8 cellular contexts compared by ENCODE assay signal in the genomic region with DNA sequence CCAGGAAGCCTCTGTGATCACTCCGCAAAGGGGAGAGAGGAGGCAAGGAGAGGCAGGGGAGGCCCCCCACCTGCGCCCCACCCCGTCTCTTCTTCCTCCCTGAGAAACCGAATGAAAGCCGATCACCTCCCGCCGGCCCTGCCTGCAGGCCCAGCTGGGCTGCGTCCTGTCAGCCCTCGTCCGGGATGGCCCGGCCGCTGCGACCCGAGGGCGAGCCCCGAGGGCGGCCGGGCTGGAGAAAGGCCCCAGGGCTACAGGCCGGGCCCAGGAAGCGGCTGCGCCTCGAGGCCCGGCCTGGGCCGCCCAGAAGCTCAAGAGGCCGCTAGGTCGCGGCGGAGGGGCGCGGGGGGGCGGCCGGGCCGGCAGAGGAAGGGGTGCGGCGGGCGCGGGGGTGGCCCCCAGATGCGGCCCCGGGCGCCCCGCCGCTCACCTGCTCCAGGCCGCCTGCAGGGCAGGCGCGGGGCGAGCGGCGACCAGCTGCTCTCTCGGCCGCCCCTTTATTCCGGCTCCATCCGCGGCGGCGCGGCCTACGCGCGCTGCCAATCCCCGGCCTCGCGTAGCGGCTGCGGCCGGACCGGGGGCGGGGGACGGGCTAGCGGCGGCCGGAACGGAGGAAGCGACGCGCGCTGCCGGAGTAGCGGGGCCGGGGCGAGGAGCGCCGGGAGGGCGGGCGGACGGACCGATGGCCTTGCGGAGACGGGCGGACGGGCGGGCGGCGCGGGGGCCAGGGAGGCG. TPM values are rescaled to one million over a fixed set of nuclear protein-coding genes. Genes with fewer than 3 reads are reported as not detected.
DNase-seq lines count a peak whose midpoint lies in the region; ATAC-seq and TF ChIP-seq lines count a peak whose summit lies in the region.

A gene (minus strand): TSS at position 702 of the 735 bp plus-strand sequence. CDS start 2,407 bp downstream, outside the sequence.

- no peaks in the 10 kb centered on the region for H3K27me3 ChIP-seq in osteoblast (ENCODE audit: insufficient read depth, low read length)

- no peaks in the 10 kb centered on the region for H3K9me3 ChIP-seq in osteoblast (ENCODE audit: low read depth, low read length)

- H3K4me1 ChIP-seq in osteoblast (ENCODE audit: insufficient read depth, low read length) = peaks cover 25% of the 10 kb centered on the region

- POLR2A ChIA-PET in activated CD4-positive, alpha-beta memory T cell treated with anti-CD3 and anti-CD28 coated beads for 36 hours (lab: Charles Lee) = interaction anchor here (0.5 to 2.4 kb wide), 5 partner anchors 8 to 265 kb away, joined by 3 to 9 read pairs (median 4); a partner anchor contains a TSS

- H3K79me2 ChIP-seq in osteoblast (ENCODE audit: insufficient read depth, low read length) = peaks cover 25% of the 10 kb centered on the region

- peak within 1 kb of the TSS; percentile 91 for H3K4me3 ChIP-seq in AG10803 (ENCODE audit: low read length)
- H3K4me3 ChIP-seq in foreskin fibroblast (ENCODE audit: low read depth in 1 of 2, low read length in 2 of 2) = peak within 1 kb of the TSS; percentile 82 to 91
- H3K4me3 ChIP-seq in osteoblast (ENCODE audit: insufficient read depth, low read length) = peak within 1 kb of the TSS; percentile 97

- DNase-seq in AG10803 (ENCODE audit: low read depth) = peak; percentile 24
- DNase-seq in activated CD4-positive, alpha-beta memory T cell treated with anti-CD3 and anti-CD28 coated beads for 36 hours = peak; percentile 39
- no peak for DNase-seq in foreskin fibroblast
- DNase-seq in osteoblast (ENCODE audit: insufficient read length, low spot score, missing footprints) = peak; percentile 93
- no peak for DNase-seq in SK-N-DZ (ENCODE audit: low spot score)
- DNase-seq in superior temporal gyrus (ENCODE audit: extremely low spot score) = no peak

- intact Hi-C loops in activated CD4-positive, alpha-beta memory T cell treated with anti-CD3 and anti-CD28 coated beads for 36 hours (cut with micrococcal nuclease) = loop anchor here (1.0 to 10.0 kb wide), 6 partner anchors 15 to 630 kb away; a partner anchor contains a TSS

- ATAC-seq in GM19043 (IDR thresholded peaks at IDR 0.05; ENCODE audit: low read depth, unreplicated experiment) (peak; percentile 6), HG03175 (IDR thresholded peaks at IDR 0.05; ENCODE audit: unreplicated experiment) (peak; percentile 24)

- H4K20me1 ChIP-seq in osteoblast (ENCODE audit: insufficient read depth, low read length) = peaks cover 30% of the 10 kb centered on the region

- peaks cover 44% of the 10 kb centered on the region for H3K36me3 ChIP-seq in osteoblast (ENCODE audit: insufficient read depth, low read length)

- H3K27ac Mint-ChIP-seq in activated CD4-positive, alpha-beta memory T cell treated with anti-CD3 and anti-CD28 coated beads for 36 hours = peak within 1 kb of the TSS; percentile 83

- peaks cover 56% of the 10 kb centered on the region for H3K4me1 Mint-ChIP-seq in activated CD4-positive, alpha-beta memory T cell treated with anti-CD3 and anti-CD28 coated beads for 36 hours (ENCODE audit: low read depth)

- H3K36me3 Mint-ChIP-seq in activated CD4-positive, alpha-beta memory T cell treated with anti-CD3 and anti-CD28 coated beads for 36 hours = peaks cover 22% of the 10 kb centered on the region

- H3K27ac ChIP-seq in osteoblast (ENCODE audit: low read depth, low read length) = peak within 1 kb of the TSS; percentile 45

- H2AFZ ChIP-seq in osteoblast (ENCODE audit: low read length) = peak within 1 kb of the TSS; percentile 95

- no peaks in the 10 kb centered on the region for H3K9me3 Mint-ChIP-seq in activated CD4-positive, alpha-beta memory T cell treated with anti-CD3 and anti-CD28 coated beads for 36 hours

- H3K4me3 Mint-ChIP-seq in activated CD4-positive, alpha-beta memory T cell treated with anti-CD3 and anti-CD28 coated beads for 36 hours = peak within 1 kb of the TSS; percentile 91

- TF ChIP-seq CTCF in AG10803 (conservative IDR thresholded peaks at IDR 0.05; ENCODE audit: low read length) = no peak
- TF ChIP-seq CTCF in foreskin fibroblast (IDR thresholded peaks at IDR 0.05; ENCODE audit: low read depth, low read length) = no peak
- no peak for TF ChIP-seq CTCF in osteoblast (IDR thresholded peaks at IDR 0.05; ENCODE audit: extremely low read depth, low read depth, low read length)

- peak within 1 kb of the TSS; percentile 99 for H3K4me2 ChIP-seq in osteoblast (ENCODE audit: insufficient read depth, low read length)

- CTCF ChIA-PET in activated CD4-positive, alpha-beta memory T cell treated with anti-CD3 and anti-CD28 coated beads for 36 hours (lab: Charles Lee) = interaction anchor here (0.6 to 1.7 kb wide), 8 partner anchors 13 to 424 kb away, joined by 3 to 8 read pairs (median 4); a partner anchor contains a TSS

- H3K27me3 Mint-ChIP-seq in activated CD4-positive, alpha-beta memory T cell treated with anti-CD3 and anti-CD28 coated beads for 36 hours = no peaks in the 10 kb centered on the region

RNA-seq across cellular contexts. Expression of the gene that starts here (rescaled TPM):
- 1 to 10 TPM; 6.5 to 8.1 TPM for total RNA-seq in activated CD4-positive, alpha-beta memory T cell treated with anti-CD3 and anti-CD28 coated beads for 36 hours
- total RNA-seq in osteoblast = 4.3 and 5.6 TPM in 2 replicates
- polyA plus RNA-seq in SK-N-DZ (2014; cell fraction: cytosol; rRNA removed) = 4.3 and 5.6 TPM in 2 replicates
- 3.1 and 9.4 TPM in 2 replicates for polyA plus RNA-seq in SK-N-DZ (2014; cell fraction: nucleus; rRNA removed)

Comparison
In these comparisons a context has a peak if more than half of its experiments do, and no peak if none do; other contexts are left out.
1. DNase-seq: peak in AG10803 (single experiment), activated CD4-positive, alpha-beta memory T cell treated with anti-CD3 and anti-CD28 coated beads for 36 hours (single experiment) and osteoblast (single experiment); none in foreskin fibroblast (0 of 2), SK-N-DZ (single experiment) and superior temporal gyrus (single experiment).
2. Peak in every context shown above with its lines, with median percentiles within 50 percentile points of each other: H3K4me3 ChIP-seq.